Comparison of ENCODE assay signal across 8 cellular contexts in genomic region chr14:75132374-75133086, GRCh38. TPM values are rescaled to one million over a fixed set of nuclear protein-coding genes. Genes with fewer than 3 reads are reported as not detected.
DNase-seq lines count a peak whose midpoint lies in the region; TF ChIP-seq lines count a peak whose summit lies in the region.

No MANE protein-coding gene starts in this region.

- H3K27me3 ChIP-seq in liver (ENCODE audit: control insufficient read depth in 4 of 4, insufficient read depth in 4 of 4, low read length in 3 of 4), result no peaks in the 10 kb centered on the region
- H3K27me3 ChIP-seq in subcutaneous abdominal adipose tissue (ENCODE audit: control insufficient read depth in 5 of 5, insufficient read depth in 4 of 5, low read length in 5 of 5), result no peaks in the 10 kb centered on the region

- H3K4me1 ChIP-seq in liver (ENCODE audit: control insufficient read depth in 4 of 4, insufficient read depth in 4 of 4, low read length in 3 of 4) (peaks cover 2 to 16% (median 5%) of the 10 kb centered on the region in 4 donors), subcutaneous abdominal adipose tissue (ENCODE audit: control insufficient read depth in 5 of 5, insufficient read depth in 5 of 5, low read length in 5 of 5) (peaks cover 0 to 20% (median 19%) of the 10 kb centered on the region in 5 donors)

- H3K36me3 ChIP-seq in liver (ENCODE audit: control insufficient read depth in 4 of 4, insufficient read depth in 3 of 4, low read depth in 1 of 4, low read length in 3 of 4), result peaks cover 5 to 23% (median 19%) of the 10 kb centered on the region in 4 donors
- peaks cover 19 to 31% (median 24%) of the 10 kb centered on the region in 5 donors for H3K36me3 ChIP-seq in subcutaneous abdominal adipose tissue (ENCODE audit: control insufficient read depth in 5 of 5, insufficient read depth in 5 of 5, low read length in 5 of 5)

- peak; percentile 95 to 97 for TF ChIP-seq RAD21 in liver (IDR thresholded peaks at IDR 0.05)

- peak overlapping the region in 1 of 2 donors; percentile 17 for H3K27ac ChIP-seq in liver (ENCODE audit: low read depth in 1 of 2, low read length in 2 of 2)
- peak overlapping the region; percentile 31 for H3K27ac ChIP-seq in subcutaneous abdominal adipose tissue (ENCODE audit: low read depth, low read length)
- H3K27ac ChIP-seq in coronary artery, result peak overlapping the region in 1 of 2 donors; percentile 56

- H3K9ac ChIP-seq in liver (ENCODE audit: low read depth in 1 of 2, low read length in 2 of 2), result no peak overlapping the region
- H3K9ac ChIP-seq in subcutaneous abdominal adipose tissue (ENCODE audit: low read length in 5 of 5), result peak overlapping the region in 2 of 5 donors; percentile 26 to 60

- POLR2A ChIA-PET in AG04449 (lab: Yijun Ruan, JAX), result no interaction called here

- 32% methylated on average over 4 of the region's 4 CpGs for WGBS in liver

- TF ChIP-seq CTCF in AG04449 (IDR thresholded peaks at IDR 0.05; ENCODE audit: insufficient read depth, low read length, missing control alignments) (peak; percentile 60), GM12865 (IDR thresholded peaks at IDR 0.05; ENCODE audit: insufficient read depth, low read depth, low read length, missing control alignments) (peak; percentile 59), liver (IDR thresholded peaks at IDR 0.05; ENCODE audit: low read depth, low read length, missing input control) (peak; percentile 86), coronary artery (IDR thresholded peaks at IDR 0.05) (no peak)

- DNase-seq in AG04449 (ENCODE audit: low read depth, low spot score) (no peak), GM12865 (ENCODE audit: low read depth) (peak; percentile 77), NCI-H1930 (lab: John Stamatoyannopoulos, UW) (peak; percentile 39 to 71), T-helper 1 cell (peak in 4 of 5 donors; percentile 11 to 72 (median 52)), dedifferentiated amniotic fluid mesenchymal stem cell (ENCODE audit: extremely low spot score) (peak; percentile 83), coronary artery (ENCODE audit: low spot score) (no peak)

- CTCF ChIA-PET in AG04449 (lab: Yijun Ruan, JAX), result interaction anchor here (0.8 to 14.1 kb wide), 12 partner anchors 9 to 429 kb away, joined by 3 to 518 read pairs (median 4); no protein-coding TSS in a partner anchor

- no peaks in the 10 kb centered on the region for H3K9me3 ChIP-seq in liver (ENCODE audit: control insufficient read depth in 4 of 4, low read length in 3 of 4)
- H3K9me3 ChIP-seq in subcutaneous abdominal adipose tissue (ENCODE audit: control insufficient read depth in 5 of 5, low read length in 5 of 5), result no peaks in the 10 kb centered on the region

- H3K4me3 ChIP-seq in AG04449 (ENCODE audit: low read depth, low read length) (no peak overlapping the region), GM12865 (ENCODE audit: low read depth, low read length) (no peak overlapping the region), liver (ENCODE audit: low read depth in 1 of 3, low read length in 3 of 3) (no peak overlapping the region), subcutaneous abdominal adipose tissue (ENCODE audit: low read depth in 1 of 5, low read length in 5 of 5) (no peak overlapping the region), coronary artery (no peak overlapping the region)

TF ChIP-seq in liver, 16 proteins besides CTCF, POLR2A, EP300 and RAD21:
- no peak for TF ChIP-seq JUND (IDR thresholded peaks at IDR 0.05)
- TF ChIP-seq RXRA (IDR thresholded peaks at IDR 0.05), result no peak
- TF ChIP-seq NR2F2 (IDR thresholded peaks at IDR 0.05), result no peak
- TF ChIP-seq, protein P1, sequence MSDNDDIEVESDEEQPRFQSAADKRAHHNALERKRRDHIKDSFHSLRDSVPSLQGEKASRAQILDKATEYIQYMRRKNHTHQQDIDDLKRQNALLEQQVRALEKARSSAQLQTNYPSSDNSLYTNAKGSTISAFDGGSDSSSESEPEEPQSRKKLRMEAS (IDR thresholded peaks at IDR 0.05), result no peak
- TF ChIP-seq ATF3 (IDR thresholded peaks at IDR 0.05), result no peak
- TF ChIP-seq FOXA1 (IDR thresholded peaks at IDR 0.05), result no peak
- TF ChIP-seq, protein P2, sequence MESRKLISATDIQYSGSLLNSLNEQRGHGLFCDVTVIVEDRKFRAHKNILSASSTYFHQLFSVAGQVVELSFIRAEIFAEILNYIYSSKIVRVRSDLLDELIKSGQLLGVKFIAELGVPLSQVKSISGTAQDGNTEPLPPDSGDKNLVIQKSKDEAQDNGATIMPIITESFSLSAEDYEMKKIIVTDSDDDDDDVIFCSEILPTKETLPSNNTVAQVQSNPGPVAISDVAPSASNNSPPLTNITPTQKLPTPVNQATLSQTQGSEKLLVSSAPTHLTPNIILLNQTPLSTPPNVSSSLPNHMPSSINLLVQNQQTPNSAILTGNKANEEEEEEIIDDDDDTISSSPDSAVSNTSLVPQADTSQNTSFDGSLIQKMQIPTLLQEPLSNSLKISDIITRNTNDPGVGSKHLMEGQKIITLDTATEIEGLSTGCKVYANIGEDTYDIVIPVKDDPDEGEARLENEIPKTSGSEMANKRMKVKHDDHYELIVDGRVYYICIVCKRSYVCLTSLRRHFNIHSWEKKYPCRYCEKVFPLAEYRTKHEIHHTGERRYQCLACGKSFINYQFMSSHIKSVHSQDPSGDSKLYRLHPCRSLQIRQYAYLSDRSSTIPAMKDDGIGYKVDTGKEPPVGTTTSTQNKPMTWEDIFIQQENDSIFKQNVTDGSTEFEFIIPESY (IDR thresholded peaks at IDR 0.05), result no peak
- TF ChIP-seq HNF4G (IDR thresholded peaks at IDR 0.05), result no peak
- no peak for TF ChIP-seq EGR1 (IDR thresholded peaks at IDR 0.05; ENCODE audit: low read depth in 2 of 2)
- no peak for TF ChIP-seq SP1 (IDR thresholded peaks at IDR 0.05)
- TF ChIP-seq REST (IDR thresholded peaks at IDR 0.05), result no peak
- TF ChIP-seq TAF1 (conservative IDR thresholded peaks at IDR 0.05), result no peak
- TF ChIP-seq HNF4A (conservative IDR thresholded peaks at IDR 0.05), result no peak
- TF ChIP-seq YY1 (IDR thresholded peaks at IDR 0.05), result no peak

RNA-seq across cellular contexts. Expression of gene NEK9, which starts 5.7 kb away (rescaled TPM):
- 10 to 100 TPM; 35.2 to 46.0 TPM for total RNA-seq in liver
- 10 to 100 TPM; 13.4 to 24.3 TPM for polyA plus RNA-seq in liver

RNA-seq across cellular contexts. Expression of gene TMED10, which starts 43.9 kb away (rescaled TPM):
- 100 to 1,000 TPM; 167 to 297 TPM for total RNA-seq in liver
- polyA plus RNA-seq in liver, result 100 to 1,000 TPM; 206 to 349 TPM

Comparison
In these comparisons a context has a peak if more than half of its experiments do, and no peak if none do; other contexts are left out.
1. DNase-seq: peak in GM12865 (single experiment), NCI-H1930 (2 of 2), T-helper 1 cell (4 of 5) and dedifferentiated amniotic fluid mesenchymal stem cell (single experiment); none in AG04449 (single experiment) and coronary artery (single experiment).